ENCODE assay signal across 32 cellular contexts in the genomic region with DNA sequence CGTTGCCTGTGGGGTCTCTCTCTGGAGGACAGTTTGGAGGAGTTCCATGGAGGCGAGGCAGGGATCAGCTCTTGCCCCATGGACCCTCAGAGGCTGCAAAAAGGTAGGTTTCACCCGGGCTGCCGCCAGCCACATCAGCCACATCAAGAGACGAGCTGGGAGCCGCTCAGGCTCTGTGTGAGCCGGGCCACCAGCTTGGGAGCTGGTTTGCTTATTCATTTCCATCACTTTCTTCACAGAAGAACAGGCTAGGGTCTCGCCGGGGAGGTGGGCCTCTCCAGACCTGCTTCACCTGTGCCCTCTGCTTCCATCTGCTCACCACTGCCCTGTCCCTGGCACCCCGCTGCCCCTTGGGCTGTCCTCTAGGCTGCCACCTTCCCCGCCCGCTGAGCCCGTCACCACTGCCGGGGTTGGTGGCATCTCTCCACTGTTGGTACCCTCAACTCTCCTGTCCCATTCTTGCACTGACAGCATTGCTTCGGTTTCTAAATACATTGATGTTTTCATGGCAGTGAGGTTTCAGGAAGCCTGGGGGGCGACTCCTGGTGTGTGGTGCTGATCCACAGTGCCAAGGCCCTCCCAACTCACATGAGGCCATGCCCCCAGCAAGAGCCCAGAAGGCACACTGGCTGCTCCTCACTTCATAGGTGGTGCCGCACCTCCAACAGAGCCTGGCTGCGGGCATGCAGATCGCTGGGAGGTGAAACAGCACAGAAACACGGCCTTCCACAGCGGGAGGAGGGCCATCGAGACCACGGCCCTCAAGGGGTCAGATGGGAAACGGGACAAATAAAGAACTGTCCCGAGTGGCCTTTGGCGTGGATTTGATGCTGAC. TPM values are rescaled to one million over a fixed set of nuclear protein-coding genes. Genes with fewer than 3 reads are reported as not detected.
"Had no signal": no experiment of that assay in that cellular context is flagged by ENCODE, and none has a peak within 500 bp of the region (broad histone marks: within the 10 kb centered on the region; RNA-seq: fewer than 3 reads in every experiment).

No MANE protein-coding gene starts in this region.

- H3K4me3 Mint-ChIP-seq: activated CD4-positive, alpha-beta T cell treated with anti-CD3 and anti-CD28 coated beads, Interleukin-2, amount 10 ng/mL, durations not matched to agents 24 days and 14 days; activated CD8-positive, alpha-beta T cell treated with anti-CD3 and anti-CD28 coated beads for 36 hours; activated T-cell treated with anti-CD3 and anti-CD28 coated beads, Interleukin-2, amount 50 U/mL, for 72 hours; activated T-helper 17 cell treated with anti-CD3 and anti-CD28 coated beads, Interleukin-2, amount 50 U/mL, for 72 hours; brain; T-helper 1 cell treated with Interleukin-12 subunit alpha and Interleukin-12 subunit beta and Interleukin-4 antibody, amounts not matched to agents 30 μg/mL and 1 μg/mL, for 36 hours; T-helper 2 cell treated with Interferon-gamma antibody and Interleukin-4, amounts not matched to agents 5 μg/mL and 100 μg/mL, for 36 hours had no signal

- H3K27me3 Mint-ChIP-seq: activated CD4-positive, alpha-beta T cell treated with anti-CD3 and anti-CD28 coated beads, Interleukin-2, amount 10 ng/mL, durations not matched to agents 24 days and 14 days; activated CD8-positive, alpha-beta T cell treated with anti-CD3 and anti-CD28 coated beads for 36 hours; activated T-helper 17 cell treated with anti-CD3 and anti-CD28 coated beads, Interleukin-2, amount 50 U/mL, for 72 hours; brain had no signal

- H3K4me1 Mint-ChIP-seq: activated CD4-positive, alpha-beta T cell treated with anti-CD3 and anti-CD28 coated beads, Interleukin-2, amount 10 ng/mL, durations not matched to agents 24 days and 14 days; activated T-helper 17 cell treated with anti-CD3 and anti-CD28 coated beads, Interleukin-2, amount 50 U/mL, for 72 hours; brain had no signal

- H3K4me1 ChIP-seq: adrenal gland, SJSA1 had no signal

- H3K9me3 Mint-ChIP-seq: activated CD4-positive, alpha-beta T cell treated with anti-CD3 and anti-CD28 coated beads, Interleukin-2, amount 10 ng/mL, durations not matched to agents 24 days and 14 days; activated CD8-positive, alpha-beta T cell treated with anti-CD3 and anti-CD28 coated beads for 36 hours; activated naive CD4-positive, alpha-beta T cell treated with anti-CD3 and anti-CD28 coated beads, Interleukin-2, amount 50 U/mL, for 72 hours; activated T-cell treated with anti-CD3 and anti-CD28 coated beads, Interleukin-2, amount 50 U/mL, for 72 hours; activated T-helper 17 cell treated with anti-CD3 and anti-CD28 coated beads, Interleukin-2, amount 50 U/mL, for 72 hours; T-helper 1 cell treated with Interleukin-12 subunit alpha and Interleukin-12 subunit beta and Interleukin-4 antibody, amounts not matched to agents 30 μg/mL and 1 μg/mL, for 36 hours; T-helper 2 cell treated with Interferon-gamma antibody and Interleukin-4, amounts not matched to agents 5 μg/mL and 100 μg/mL, for 36 hours had no signal

- H3K36me3 Mint-ChIP-seq: activated naive CD4-positive, alpha-beta T cell treated with anti-CD3 and anti-CD28 coated beads, Interleukin-2, amount 50 U/mL, for 72 hours; brain had no signal

- H3K27ac ChIP-seq: adrenal gland, KMS-11, SJSA1 had no signal

- H3K9me3 ChIP-seq: adrenal gland, SJSA1, SK-N-SH had no signal

- H3K27me3 ChIP-seq: adrenal gland, SJSA1 had no signal

- H3K4me3 ChIP-seq: adrenal gland, SJSA1 had no signal

- DNase-seq: activated CD4-positive, alpha-beta T cell treated with anti-CD3 and anti-CD28 coated beads, Interleukin-2, amount 10 ng/mL, durations not matched to agents 24 days and 14 days; activated CD4-positive, alpha-beta T cell treated with anti-CD3 and anti-CD28 coated beads, Interleukin-2, amount 50 U/mL, for 4 hours; activated CD8-positive, alpha-beta T cell treated with anti-CD3 and anti-CD28 coated beads for 36 hours; activated effector memory CD4-positive, alpha-beta T cell treated with anti-CD3 and anti-CD28 coated beads, Interleukin-2, amount 50 U/mL, for 16 hours; activated naive CD4-positive, alpha-beta T cell treated with Interleukin-2 at 50 U/mL for 16 hours; activated T-cell treated with anti-CD3 and anti-CD28 coated beads, Interleukin-2, amount 50 U/mL, for 1 hour; activated T-cell treated with anti-CD3 and anti-CD28 coated beads, Interleukin-2, amount 50 U/mL, for 72 hours; adrenal gland; central memory CD4-positive, alpha-beta T cell; MM.1S; MV-4-11; NCI-H1092; NCI-H1436 treated with DMSO at 0.1 percent for 48 hours; NCI-H1694 treated with DMSO at 0.1 percent for 48 hours; NCI-H2029; NCI-H345; NCI-H524 treated with DMSO at 0.1 percent for 48 hours; SHP77; SK-N-SH had no signal

- H3K27ac Mint-ChIP-seq: activated CD4-positive, alpha-beta T cell treated with anti-CD3 and anti-CD28 coated beads, Interleukin-2, amount 10 ng/mL, durations not matched to agents 24 days and 14 days; activated CD8-positive, alpha-beta T cell treated with anti-CD3 and anti-CD28 coated beads for 36 hours; activated naive CD4-positive, alpha-beta T cell treated with anti-CD3 and anti-CD28 coated beads, Interleukin-2, amount 50 U/mL, for 72 hours; activated T-cell treated with anti-CD3 and anti-CD28 coated beads, Interleukin-2, amount 50 U/mL, for 72 hours; activated T-helper 17 cell treated with anti-CD3 and anti-CD28 coated beads, Interleukin-2, amount 50 U/mL, for 72 hours; T-helper 1 cell treated with Interleukin-12 subunit alpha and Interleukin-12 subunit beta and Interleukin-4 antibody, amounts not matched to agents 30 μg/mL and 1 μg/mL, for 36 hours; T-helper 2 cell treated with Interferon-gamma antibody and Interleukin-4, amounts not matched to agents 5 μg/mL and 100 μg/mL, for 36 hours had no signal

- H3K4me2 ChIP-seq: KMS-11, SK-N-SH had no signal

- H3K36me3 ChIP-seq: adrenal gland, SJSA1 had no signal

- ATAC-seq: activated CD8-positive, alpha-beta T cell treated with anti-CD3 and anti-CD28 coated beads for 36 hours; activated naive CD4-positive, alpha-beta T cell treated with anti-CD3 and anti-CD28 coated beads, Interleukin-2, amount 50 U/mL, for 72 hours; activated T-cell treated with anti-CD3 and anti-CD28 coated beads, Interleukin-2, amount 50 U/mL, for 72 hours; activated T-helper 17 cell treated with anti-CD3 and anti-CD28 coated beads, Interleukin-2, amount 50 U/mL, for 72 hours; Panc1 had no signal

RNA-seq across cellular contexts. Expression of a gene that starts 4.5 kb away (rescaled TPM):
- total RNA-seq: RPMI7951 had no signal

RNA-seq across cellular contexts. Expression of a gene that starts 39.1 kb away (rescaled TPM):
- total RNA-seq: LHCN-M2, RPMI7951, SJSA1 had no signal

RNA-seq across cellular contexts. Expression of a gene that starts 44.4 kb away (rescaled TPM):
- total RNA-seq: activated CD4-positive, alpha-beta T cell treated with anti-CD3 and anti-CD28 coated beads, Interleukin-2, amount 10 ng/mL, durations not matched to agents 24 days and 14 days; activated CD8-positive, alpha-beta memory T cell treated with anti-CD3 and anti-CD28 coated beads for 36 hours; activated CD8-positive, alpha-beta T cell treated with anti-CD3 and anti-CD28 coated beads for 36 hours; activated naive CD4-positive, alpha-beta T cell treated with anti-CD3 and anti-CD28 coated beads, Interleukin-2, amount 50 U/mL, for 72 hours; activated T-cell treated with anti-CD3 and anti-CD28 coated beads, Interleukin-2, amount 50 U/mL, for 72 hours; activated T-helper 17 cell treated with anti-CD3 and anti-CD28 coated beads, Interleukin-2, amount 50 U/mL, for 72 hours; LHCN-M2 had no signal

RNA-seq across cellular contexts. Expression of a gene that starts 49.2 kb away (rescaled TPM):
- total RNA-seq: activated CD4-positive, alpha-beta T cell treated with anti-CD3 and anti-CD28 coated beads, Interleukin-2, amount 10 ng/mL, durations not matched to agents 24 days and 14 days; activated CD8-positive, alpha-beta memory T cell treated with anti-CD3 and anti-CD28 coated beads for 36 hours; activated CD8-positive, alpha-beta T cell treated with anti-CD3 and anti-CD28 coated beads for 36 hours; activated naive CD4-positive, alpha-beta T cell treated with anti-CD3 and anti-CD28 coated beads, Interleukin-2, amount 50 U/mL, for 72 hours; activated T-cell treated with anti-CD3 and anti-CD28 coated beads, Interleukin-2, amount 50 U/mL, for 72 hours; activated T-helper 17 cell treated with anti-CD3 and anti-CD28 coated beads, Interleukin-2, amount 50 U/mL, for 72 hours; bronchial epithelial cell; LHCN-M2; NCI-H460; RPMI7951; SJSA1 had no signal
